In genomic region chr9:126326228-126327015, GRCh38 we compare ENCODE assay signal across 8 cellular contexts. TPM values are rescaled to one million over a fixed set of nuclear protein-coding genes. Genes with fewer than 3 reads are reported as not detected.
DNase-seq lines count a peak whose midpoint lies in the region; ATAC-seq and TF ChIP-seq lines count a peak whose summit lies in the region.

Gene MVB12B (plus strand): TSS chr9:126326829. CDS start chr9:126326930, 101 bp downstream.

- 6% methylated on average over 94 of the region's 94 CpGs for WGBS in thymus

- H3K27me3 Mint-ChIP-seq in activated T-helper 17 cell treated with anti-CD3 and anti-CD28 coated beads, Interleukin-2, amount 50 U/mL, for 72 hours: no peaks in the 10 kb centered on the region
- peaks cover 5% of the 10 kb centered on the region for H3K27me3 Mint-ChIP-seq in nephron progenitor cell (ENCODE audit: low read depth, poor library complexity)

- H3K4me1 Mint-ChIP-seq in activated T-helper 17 cell treated with anti-CD3 and anti-CD28 coated beads, Interleukin-2, amount 50 U/mL, for 72 hours: peaks cover 6% of the 10 kb centered on the region
- peaks cover 49% of the 10 kb centered on the region for H3K4me1 Mint-ChIP-seq in nephron progenitor cell

- H3K36me3 Mint-ChIP-seq in activated T-helper 17 cell treated with anti-CD3 and anti-CD28 coated beads, Interleukin-2, amount 50 U/mL, for 72 hours (ENCODE audit: low read depth): no peaks in the 10 kb centered on the region
- peaks cover 11% of the 10 kb centered on the region for H3K36me3 Mint-ChIP-seq in nephron progenitor cell (ENCODE audit: low read depth)

- no peaks in the 10 kb centered on the region for H3K9me3 Mint-ChIP-seq in activated T-helper 17 cell treated with anti-CD3 and anti-CD28 coated beads, Interleukin-2, amount 50 U/mL, for 72 hours
- peaks cover 23% of the 10 kb centered on the region for H3K9me3 Mint-ChIP-seq in nephron progenitor cell

- H3K27me3 ChIP-seq in thymus (ENCODE audit: control insufficient read depth, insufficient read depth): no peaks in the 10 kb centered on the region

- peak; percentile 91 for DNase-seq in GM03348 (ENCODE audit: low spot score)
- peak; percentile 21 for DNase-seq in NCI-H460 (ENCODE audit: extremely low read depth, low read depth)
- DNase-seq in fibroblast of peridontal ligament (ENCODE audit: extremely low read depth): peak; percentile 22
- peak; percentile 75 for DNase-seq in nephron progenitor cell

- peak; percentile 81 for ATAC-seq in activated T-helper 17 cell treated with anti-CD3 and anti-CD28 coated beads, Interleukin-2, amount 50 U/mL, for 72 hours (replicated peaks)
- ATAC-seq in HG02623 (IDR thresholded peaks at IDR 0.05; ENCODE audit: unreplicated experiment) (no peak), HG02885 (IDR thresholded peaks at IDR 0.05; ENCODE audit: poor library complexity, unreplicated experiment) (no peak)

- peaks cover 20% of the 10 kb centered on the region for H3K4me1 ChIP-seq in thymus (ENCODE audit: control insufficient read depth, insufficient read depth, low read length)

- no peaks in the 10 kb centered on the region for H3K36me3 ChIP-seq in thymus (ENCODE audit: control insufficient read depth, insufficient read depth)

- TF ChIP-seq CTCF in nephron progenitor cell (IDR thresholded peaks at IDR 0.05): no peak

- peak within 1 kb of the TSS; percentile 72 for H3K27ac Mint-ChIP-seq in activated T-helper 17 cell treated with anti-CD3 and anti-CD28 coated beads, Interleukin-2, amount 50 U/mL, for 72 hours
- peak within 1 kb of the TSS; percentile 92 for H3K27ac Mint-ChIP-seq in nephron progenitor cell

- H3K27ac ChIP-seq in thymus (ENCODE audit: low read depth): peak within 1 kb of the TSS; percentile 87

- H3K4me3 Mint-ChIP-seq in activated T-helper 17 cell treated with anti-CD3 and anti-CD28 coated beads, Interleukin-2, amount 50 U/mL, for 72 hours: peak within 1 kb of the TSS; percentile 73
- peak within 1 kb of the TSS; percentile 88 for H3K4me3 Mint-ChIP-seq in nephron progenitor cell

- H3K9me3 ChIP-seq in thymus (ENCODE audit: control insufficient read depth): no peaks in the 10 kb centered on the region

- peak within 1 kb of the TSS; percentile 94 for H3K4me3 ChIP-seq in thymus (ENCODE audit: low read length)

RNA-seq across cellular contexts. Expression of gene MVB12B, which starts in this region (rescaled TPM):
- total RNA-seq in NCI-H460 (2014; rRNA removed; shearing (Covaris generic)): 5.0 and 5.5 TPM in 2 replicates
- polyA plus RNA-seq in NCI-H460 (2014; cell fraction: nucleus; rRNA removed): 3.5 and 5.1 TPM in 2 replicates
- 1 to 10 TPM; 3.9 TPM for total RNA-seq in activated T-helper 17 cell treated with anti-CD3 and anti-CD28 coated beads, Interleukin-2, amount 50 U/mL, for 72 hours
- polyA plus RNA-seq in thymus: 11.5 TPM

Comparison
In these comparisons a context has a peak if more than half of its experiments do, and no peak if none do; other contexts are left out.
1. DNase-seq: peak in every context shown above with its lines; median percentile 91 in GM03348; 75 in nephron progenitor cell; 22 in fibroblast of peridontal ligament; 21 in NCI-H460.